Comparison of ENCODE assay signal across 10 cellular contexts in genomic region chr11:47918370-47918690, GRCh38.
DNase-seq lines count a peak whose midpoint lies in the region; ATAC-seq and TF ChIP-seq lines count a peak whose summit lies in the region.
"Had no signal": no experiment of that assay in that cellular context is flagged by ENCODE, and none has a peak within 500 bp of the region (broad histone marks: within the 10 kb centered on the region; RNA-seq: fewer than 3 reads in every experiment).

No MANE protein-coding gene starts in this region.

- peaks cover 97% of the 10 kb centered on the region for H3K4me1 ChIP-seq in OCI-LY1 (ENCODE audit: insufficient read depth, low read length, severe bottlenecking)
- H3K4me1 ChIP-seq in esophagus (ENCODE audit: control insufficient read depth in 2 of 2, insufficient read depth in 2 of 2, low read length in 1 of 2), result no peaks in the 10 kb centered on the region

- intact Hi-C loops in Calu3 (cut with micrococcal nuclease; ENCODE audit: unreplicated experiment), result no loop called here

- peak overlapping the region; percentile 36 for H3K27ac Mint-ChIP-seq in Calu3 (ENCODE audit: unreplicated experiment)

- H3K9me3 Mint-ChIP-seq in Calu3 (ENCODE audit: low read depth, unreplicated experiment), result no peaks in the 10 kb centered on the region

- CTCF ChIA-PET in Calu3 (lab: Charles Lee), result interaction anchor here (0.7 kb wide), 1 partner anchor 94 kb away, joined by 3 read pairs; no protein-coding TSS in a partner anchor

- no peaks in the 10 kb centered on the region for H3K79me2 ChIP-seq in OCI-LY1 (ENCODE audit: insufficient read depth, low read length)

- peaks cover 44% of the 10 kb centered on the region for H3K4me1 Mint-ChIP-seq in Calu3 (ENCODE audit: low read depth, unreplicated experiment)

- no peak for ATAC-seq in HG02623 (IDR thresholded peaks at IDR 0.05; ENCODE audit: unreplicated experiment)

- H3K27me3 Mint-ChIP-seq in Calu3 (ENCODE audit: unreplicated experiment), result no peaks in the 10 kb centered on the region

- BruUV-seq in Calu3 (replicated peaks; lab: Mats Ljungman, UMichigan), result no TSS peak

- H3K36me3 ChIP-seq in OCI-LY1 (ENCODE audit: insufficient read depth, low read length) (no peaks in the 10 kb centered on the region), esophagus (ENCODE audit: control insufficient read depth in 2 of 2, insufficient read depth in 2 of 2, low read length in 1 of 2) (no peaks in the 10 kb centered on the region)

- 45 to 46% methylated on average over 3 of the region's 3 CpGs for WGBS in esophagus, 2 donors

- H3K9ac ChIP-seq in OCI-LY1 (ENCODE audit: low read length), result peak overlapping the region; percentile 53; the same call in 1 of the 2 replicates

- no peak for DNase-seq in Calu3
- DNase-seq in retina, result peak; percentile 49
- DNase-seq in SW480 (ENCODE audit: low spot score), result no peak
- DNase-seq in DMS53 treated with DMSO at 0.1 percent for 48 hours (lab: John Stamatoyannopoulos, UW; ENCODE audit: unreplicated experiment), result no peak
- no peak for DNase-seq in HCEC 1CT
- DNase-seq: activated gamma-delta T cell treated with Interleukin-2 at 50 U/mL for 16 hours, T-helper 9 cell had no signal

- TF ChIP-seq CTCF in Calu3 (IDR thresholded peaks at IDR 0.05; ENCODE audit: unreplicated experiment) (no peak), OCI-LY1 (IDR thresholded peaks at IDR 0.05; ENCODE audit: low read length) (no peak)

- H3K27me3 ChIP-seq in OCI-LY1 (ENCODE audit: insufficient read depth, low read length) (no peaks in the 10 kb centered on the region), esophagus (ENCODE audit: control insufficient read depth in 1 of 2, insufficient read depth in 2 of 2, low read length in 2 of 2) (no peaks in the 10 kb centered on the region)

- H3K27ac ChIP-seq in OCI-LY1 (ENCODE audit: low read depth, low read length, poor library complexity, severe bottlenecking) (peak overlapping the region; percentile 99), esophagus (ENCODE audit: low read depth in 2 of 2, low read length in 1 of 2) (peak overlapping the region; percentile 55 to 75)

- H3K36me3 Mint-ChIP-seq in Calu3 (ENCODE audit: insufficient read depth, unreplicated experiment), result no peaks in the 10 kb centered on the region

- H3K9me3 ChIP-seq in OCI-LY1 (ENCODE audit: low read length), result no peaks in the 10 kb centered on the region
- no peaks in the 10 kb centered on the region for H3K9me3 ChIP-seq in esophagus (ENCODE audit: control insufficient read depth in 2 of 2, insufficient read depth in 1 of 2, low read depth in 1 of 2, low read length in 1 of 2)

- H3K4me3 Mint-ChIP-seq in Calu3 (ENCODE audit: low read depth, unreplicated experiment), result no peak overlapping the region

- no peaks in the 10 kb centered on the region for H3K9me2 ChIP-seq in OCI-LY1 (ENCODE audit: low read depth, low read length)

- H3K4me2 ChIP-seq in OCI-LY1 (ENCODE audit: low read length), result peak overlapping the region; percentile 54

- H2AFZ ChIP-seq in OCI-LY1 (ENCODE audit: low read length), result no peak overlapping the region

- peak overlapping the region; percentile 21 for H3K4me3 ChIP-seq in OCI-LY1 (ENCODE audit: low read depth, low read length, poor library complexity, severe bottlenecking)
- H3K4me3 ChIP-seq in esophagus (ENCODE audit: low read depth in 1 of 2, low read length in 2 of 2), result no peak overlapping the region

- no peaks in the 10 kb centered on the region for H4K20me1 ChIP-seq in OCI-LY1 (ENCODE audit: insufficient read depth, low read length)

- H3F3A ChIP-seq in OCI-LY1 (ENCODE audit: insufficient read depth, low read length), result peaks cover 14% of the 10 kb centered on the region; the same call in 1 of the 2 replicates
